In genomic region chr16:11976850-11977205, GRCh38 we compare ENCODE assay signal across 8 cellular contexts. TPM values are rescaled to one million over a fixed set of nuclear protein-coding genes. Genes with fewer than 3 reads are reported as not detected.
A peak's percentile ranks its signal among the peaks of the same experiment; 100 is the strongest.
DNase-seq lines count a peak whose midpoint lies in the region; ATAC-seq and TF ChIP-seq lines count a peak whose summit lies in the region.

No MANE protein-coding gene starts in this region.

- H3K4me1 Mint-ChIP-seq in T-helper 1 cell treated with Interleukin-12 subunit alpha and Interleukin-12 subunit beta and Interleukin-4 antibody, amounts not matched to agents 30 μg/mL and 1 μg/mL, for 36 hours (ENCODE audit: low read depth): peaks cover 20% of the 10 kb centered on the region
- H3K4me1 Mint-ChIP-seq in T-cell: peaks cover 37 to 49% (median 47%) of the 10 kb centered on the region in 3 donors

- H3K36me3 Mint-ChIP-seq in T-helper 1 cell treated with Interleukin-12 subunit alpha and Interleukin-12 subunit beta and Interleukin-4 antibody, amounts not matched to agents 30 μg/mL and 1 μg/mL, for 36 hours (ENCODE audit: low read depth): peaks cover 6% of the 10 kb centered on the region
- H3K36me3 Mint-ChIP-seq in T-cell: no peaks in the 10 kb centered on the region

- DNase-seq in T-helper 1 cell (no peak), T-cell (peak in 3 of 34 experiments; percentile 2 to 9 (median 4)), foreskin fibroblast (no peak), skeletal muscle cell (ENCODE audit: low read depth) (no peak), DMS 273 (lab: John Stamatoyannopoulos, UW; ENCODE audit: unreplicated experiment) (no peak), NCI-H2227 treated with DMSO at 0.1 percent for 48 hours (lab: John Stamatoyannopoulos, UW) (no peak)

- POLR2A ChIA-PET in T-cell (lab: Charles Lee): no interaction called here

- peak overlapping the region; percentile 83 for H3K27ac Mint-ChIP-seq in T-helper 1 cell treated with Interleukin-12 subunit alpha and Interleukin-12 subunit beta and Interleukin-4 antibody, amounts not matched to agents 30 μg/mL and 1 μg/mL, for 36 hours
- peak overlapping the region; percentile 86 to 89 for H3K27ac Mint-ChIP-seq in T-cell

- no peaks in the 10 kb centered on the region for H3K27me3 Mint-ChIP-seq in T-helper 1 cell treated with Interleukin-12 subunit alpha and Interleukin-12 subunit beta and Interleukin-4 antibody, amounts not matched to agents 30 μg/mL and 1 μg/mL, for 36 hours (ENCODE audit: low read depth)
- H3K27me3 Mint-ChIP-seq in T-cell: no peaks in the 10 kb centered on the region

- CTCF ChIA-PET in T-cell (lab: Charles Lee): interaction anchor here (0.5 to 1.0 kb wide), 4 partner anchors 79 to 120 kb away, joined by 3 to 12 read pairs (median 4); no protein-coding TSS in a partner anchor

- ATAC-seq in T-cell (replicated peaks in 1 of 4) (peak in 1 of 4 experiments; percentile 11), GM18861 (IDR thresholded peaks at IDR 0.05; ENCODE audit: unreplicated experiment) (no peak)

- no peak for TF ChIP-seq CTCF in foreskin fibroblast (IDR thresholded peaks at IDR 0.05; ENCODE audit: low read depth, low read length)

- H3K4me3 ChIP-seq in foreskin fibroblast (ENCODE audit: low read depth in 1 of 2, low read length in 2 of 2): peak overlapping the region; percentile 88 to 95
- peak overlapping the region; percentile 94 for H3K4me3 ChIP-seq in skeletal muscle cell (ENCODE audit: low read depth, low read length)

- no peaks in the 10 kb centered on the region for H3K9me3 Mint-ChIP-seq in T-helper 1 cell treated with Interleukin-12 subunit alpha and Interleukin-12 subunit beta and Interleukin-4 antibody, amounts not matched to agents 30 μg/mL and 1 μg/mL, for 36 hours
- no peaks in the 10 kb centered on the region for H3K9me3 Mint-ChIP-seq in T-cell

- H3K4me3 Mint-ChIP-seq in T-helper 1 cell treated with Interleukin-12 subunit alpha and Interleukin-12 subunit beta and Interleukin-4 antibody, amounts not matched to agents 30 μg/mL and 1 μg/mL, for 36 hours: peak overlapping the region; percentile 98
- H3K4me3 Mint-ChIP-seq in T-cell: peak overlapping the region; percentile 91 to 100 (median 92)

RNA-seq across cellular contexts. Expression of gene SNX29, which starts 0.3 kb away (rescaled TPM):
- total RNA-seq in T-cell: 10 to 100 TPM; 28.8 to 40.4 (median 36.2) TPM

RNA-seq across cellular contexts. Expression of gene TNFRSF17, which starts 11.8 kb away (rescaled TPM):
- 1 to 10 TPM in 2 of 5 donors, under 1 TPM in 3; 0.41 to 1.4 (median 0.82) TPM for total RNA-seq in T-cell

RNA-seq across cellular contexts. Expression of gene NPIPB2, which starts 35.0 kb away (rescaled TPM):
- 10 to 100 TPM; 14.6 to 23.1 (median 19.5) TPM for total RNA-seq in T-cell
